Comparison of ENCODE assay signal across 1 cellular context in genomic region chr17:39014044-39014794, GRCh38.
TF ChIP-seq lines count a peak whose summit lies in the region.

No MANE protein-coding gene starts in this region.

TF ChIP-seq in K562, 482 proteins besides CTCF, POLR2A, EP300 and RAD21 (continued from another document and continues in another):
- TF ChIP-seq E2F6 (IDR thresholded peaks at IDR 0.05; ENCODE audit: borderline replicate concordance in 1 of 2, extremely low read depth in 1 of 2, insufficient read depth in 1 of 2, insufficient read length in 1 of 2, low read depth in 1 of 2, low read length in 1 of 2, poor library complexity in 1 of 2, severe bottlenecking in 1 of 2): no peak
- TF ChIP-seq ARNT (IDR thresholded peaks at IDR 0.05): peak in 1 of 2 experiments; percentile 57; a peak in 2 of 4 replicates
- peak; percentile 96 for TF ChIP-seq ZNF79 (CRISPR knock-in tag; IDR thresholded peaks at IDR 0.05; ENCODE audit: low read depth)
- peak in 1 of 2 experiments; percentile 66; a peak in 3 of 4 replicates for TF ChIP-seq TRIM24 (IDR thresholded peaks at IDR 0.05)
- TF ChIP-seq PHF21A (IDR thresholded peaks at IDR 0.05; ENCODE audit: borderline replicate concordance, low read depth): no peak
- no peak for TF ChIP-seq TFAM (CRISPR knock-in tag; conservative IDR thresholded peaks at IDR 0.05)
- TF ChIP-seq ZNF695 (CRISPR knock-in tag; IDR thresholded peaks at IDR 0.05): 0 out of 2 replicates have a peak, but pooled peaks have one; percentile 68
- TF ChIP-seq VEZF1 (CRISPR knock-in tag; IDR thresholded peaks at IDR 0.05): peak; percentile 55
- TF ChIP-seq RFX5 (IDR thresholded peaks at IDR 0.05; ENCODE audit: low read depth, low read length): no peak
- TF ChIP-seq CLOCK (CRISPR knock-in tag; IDR thresholded peaks at IDR 0.05; ENCODE audit: borderline replicate concordance): peak; percentile 79; the same call in 1 of the 2 replicates
- TF ChIP-seq PATZ1 (CRISPR knock-in tag; IDR thresholded peaks at IDR 0.05; ENCODE audit: borderline replicate concordance): peak; percentile 95
- TF ChIP-seq POLR2H (tag; IDR thresholded peaks at IDR 0.05; ENCODE audit: low read depth): peak; percentile 86
- peak in 1 of 2 experiments; percentile 41; a peak in 1 of 4 replicates for TF ChIP-seq RCOR1 (IDR thresholded peaks at IDR 0.05; ENCODE audit: borderline replicate concordance in 1 of 2, low read depth in 2 of 2, low read length in 2 of 2)
- no peak for TF ChIP-seq CC2D1A (IDR thresholded peaks at IDR 0.05)
- TF ChIP-seq CBFA2T2 (conservative IDR thresholded peaks at IDR 0.05): 0 out of 2 replicates have a peak, but pooled peaks have one; percentile 25
- no peak for TF ChIP-seq MLLT1 (IDR thresholded peaks at IDR 0.05)
- peak; percentile 99 for TF ChIP-seq DDX20 (tag; IDR thresholded peaks at IDR 0.05; ENCODE audit: low read depth)
- no peak for TF ChIP-seq ZNF24 (IDR thresholded peaks at IDR 0.05)
- TF ChIP-seq ATF7 (IDR thresholded peaks at IDR 0.05): peak; percentile 71
- TF ChIP-seq ZNF253 (CRISPR knock-in tag; conservative IDR thresholded peaks at IDR 0.05): 0 out of 2 replicates have a peak, but pooled peaks have one; percentile 28
- TF ChIP-seq ZBTB1 (CRISPR knock-in tag; IDR thresholded peaks at IDR 0.05; ENCODE audit: borderline replicate concordance, low read depth): no peak
- no peak for TF ChIP-seq STAT5A (IDR thresholded peaks at IDR 0.05; ENCODE audit: borderline replicate concordance, low read length)
- TF ChIP-seq NFE2 (IDR thresholded peaks at IDR 0.05; ENCODE audit: low read depth): peak; percentile 98
- peak; percentile 82 for TF ChIP-seq ZNF134 (CRISPR knock-in tag; conservative IDR thresholded peaks at IDR 0.05)
- peak; percentile 88 for TF ChIP-seq MAFK (IDR thresholded peaks at IDR 0.05; ENCODE audit: low read length)
- no peak for TF ChIP-seq FOXA1 (IDR thresholded peaks at IDR 0.05; ENCODE audit: borderline replicate concordance)
- TF ChIP-seq ZFP30 (CRISPR knock-in tag; IDR thresholded peaks at IDR 0.05; ENCODE audit: borderline replicate concordance): no peak; the same call in 1 of the 2 replicates
- no peak for TF ChIP-seq CGGBP1 (CRISPR knock-in tag; IDR thresholded peaks at IDR 0.05)
- peak; percentile 93 for TF ChIP-seq ZNF354B (CRISPR knock-in tag; IDR thresholded peaks at IDR 0.05)
- peak; percentile 95 for TF ChIP-seq CXXC5 (CRISPR knock-in tag; IDR thresholded peaks at IDR 0.05)
- TF ChIP-seq ETS1 (conservative IDR thresholded peaks at IDR 0.05; ENCODE audit: control insufficient read depth, low read depth, low read length): no peak
- no peak for TF ChIP-seq RBM25 (IDR thresholded peaks at IDR 0.05; ENCODE audit: low read depth, low read length, severe bottlenecking)
- TF ChIP-seq TCFL5 (CRISPR knock-in tag; conservative IDR thresholded peaks at IDR 0.05): peak; percentile 92
- TF ChIP-seq PML (IDR thresholded peaks at IDR 0.05; ENCODE audit: low read length): no peak
- TF ChIP-seq GTF2F1 (IDR thresholded peaks at IDR 0.05; ENCODE audit: low read depth, low read length): no peak
- TF ChIP-seq MAFG (tag; conservative IDR thresholded peaks at IDR 0.05): peak; percentile 98
- TF ChIP-seq PURB (CRISPR knock-in tag; IDR thresholded peaks at IDR 0.05; ENCODE audit: low read depth): no peak
- no peak for TF ChIP-seq SP2 (IDR thresholded peaks at IDR 0.05; ENCODE audit: extremely low read depth, low read depth, low read length, poor library complexity, severe bottlenecking)
- peak; percentile 94 for TF ChIP-seq HBP1 (CRISPR knock-in tag; IDR thresholded peaks at IDR 0.05)
- TF ChIP-seq NONO (IDR thresholded peaks at IDR 0.05; ENCODE audit: low read depth in 2 of 2, low read length in 1 of 2): no peak
- TF ChIP-seq TEAD2 (tag; IDR thresholded peaks at IDR 0.05): peak; percentile 94
- TF ChIP-seq MED1 (CRISPR knock-in tag; IDR thresholded peaks at IDR 0.05; ENCODE audit: borderline replicate concordance): no peak
- no peak for TF ChIP-seq SAFB2 (IDR thresholded peaks at IDR 0.05; ENCODE audit: borderline replicate concordance, low read depth, low read length, severe bottlenecking)
- TF ChIP-seq ZNF584 (CRISPR knock-in tag; IDR thresholded peaks at IDR 0.05; ENCODE audit: low read depth): peak; percentile 99
- TF ChIP-seq E2F1 (CRISPR knock-in tag; IDR thresholded peaks at IDR 0.05): no peak
- peak; percentile 76; the same call in 1 of the 2 replicates for TF ChIP-seq HOXB6 (CRISPR knock-in tag; IDR thresholded peaks at IDR 0.05; ENCODE audit: borderline replicate concordance)
- TF ChIP-seq RHOXF2B (CRISPR knock-in tag; conservative IDR thresholded peaks at IDR 0.05): peak; percentile 96
- no peak for TF ChIP-seq BDP1 (IDR thresholded peaks at IDR 0.05; ENCODE audit: insufficient read depth, insufficient read length)
- TF ChIP-seq ZNF431 (CRISPR knock-in tag; IDR thresholded peaks at IDR 0.05): no peak
- TF ChIP-seq ZC3H4 (CRISPR knock-in tag; IDR thresholded peaks at IDR 0.05; ENCODE audit: borderline replicate concordance): no peak
- TF ChIP-seq ZNF589 (CRISPR knock-in tag; IDR thresholded peaks at IDR 0.05; ENCODE audit: low read depth): peak; percentile 99
- peak; percentile 83 for TF ChIP-seq FOSL1 (tag; conservative IDR thresholded peaks at IDR 0.05)
- TF ChIP-seq ZC3H11A (IDR thresholded peaks at IDR 0.05; ENCODE audit: low read depth, low read length): no peak
- no peak for TF ChIP-seq XRCC3 (IDR thresholded peaks at IDR 0.05)
- TF ChIP-seq CREB1 (IDR thresholded peaks at IDR 0.05): no peak
- no peak for TF ChIP-seq CREB1 (CRISPR knock-in tag; IDR thresholded peaks at IDR 0.05)
- TF ChIP-seq ZEB2 (IDR thresholded peaks at IDR 0.05): no peak
- TF ChIP-seq CREB3 (tag; conservative IDR thresholded peaks at IDR 0.05; ENCODE audit: low read depth): peak; percentile 99
